In genomic region chr1:199448641-199449040, GRCh38 we compare ENCODE assay signal across 18 cellular contexts.
DNase-seq lines count a peak whose midpoint lies in the region; ATAC-seq and TF ChIP-seq lines count a peak whose summit lies in the region.
"Had no signal": no experiment of that assay in that cellular context is flagged by ENCODE, and none has a peak within 500 bp of the region (broad histone marks: within the 10 kb centered on the region; RNA-seq: fewer than 3 reads in every experiment).

No MANE protein-coding gene starts in this region.

- H3K4me3 Mint-ChIP-seq in nephron, result no peak overlapping the region
- H3K4me3 Mint-ChIP-seq in type B pancreatic cell, result peak overlapping the region; percentile 1

- no peaks in the 10 kb centered on the region for H4K20me1 ChIP-seq in mammary epithelial cell (ENCODE audit: insufficient read depth, low read length)

- H3K9me3 ChIP-seq in mammary epithelial cell (replicated peaks; ENCODE audit: insufficient read depth, low read length), result no peaks in the 10 kb centered on the region
- H3K9me3 ChIP-seq: SJSA1 had no signal

- CTCF ChIA-PET in mammary epithelial cell (lab: Charles Lee; ENCODE audit: low non-redundant PET), result no interaction called here

- DNase-seq in astrocyte of the hippocampus (ENCODE audit: low read depth, low spot score) (peak; percentile 16), kidney tubule cell (ENCODE audit: low spot score) (peak; percentile 62), type B pancreatic cell (ENCODE audit: extremely low spot score, unreplicated experiment) (no peak), mammary epithelial cell (no peak)
- DNase-seq in central memory CD4-positive, alpha-beta T cell, result no peak
- DNase-seq: ACHN, C1 segment of cervical spinal cord, DMS153, GF-D8, HCEC 1CT, NCI-H1105 treated with DMSO at 0.1 percent for 48 hours, NCI-H1694 had no signal

- in situ Hi-C loops in mammary epithelial cell (cut with MboI; ENCODE audit: low sequenced_read_pairs in 2 of 2), result no loop called here

- intact Hi-C loops in mammary epithelial cell (cut with micrococcal nuclease), result no loop called here

- no peak for TF ChIP-seq CTCF in nephron (IDR thresholded peaks at IDR 0.05; ENCODE audit: unreplicated experiment in 3 of 3)
- no peak for TF ChIP-seq CTCF in type B pancreatic cell (conservative IDR thresholded peaks at IDR 0.05)
- TF ChIP-seq CTCF in mammary epithelial cell (conservative IDR thresholded peaks at IDR 0.05 in 1 of 2, IDR thresholded peaks at IDR 0.05 in 1 of 2; ENCODE audit: extremely low read depth in 1 of 2, insufficient read depth in 1 of 2, low read depth in 1 of 2, low read length in 2 of 2), result no peak

- no peak overlapping the region for H3K4me2 ChIP-seq in mammary epithelial cell (ENCODE audit: insufficient read depth, low read depth, low read length)

- H3K27ac Mint-ChIP-seq in nephron (peak overlapping the region; percentile 27 to 89 (median 74)), type B pancreatic cell (peak overlapping the region; percentile 4)

- H2AFZ ChIP-seq in mammary epithelial cell (ENCODE audit: low read depth, low read length), result no peak overlapping the region

- no peaks in the 10 kb centered on the region for H3K36me3 ChIP-seq in mammary epithelial cell (ENCODE audit: insufficient read depth, low read length)
- H3K36me3 ChIP-seq: SJSA1 had no signal

- ATAC-seq in HG02571 (IDR thresholded peaks at IDR 0.05; ENCODE audit: unreplicated experiment), result no peak
- ATAC-seq: GM12878, K562, Panc1 had no signal

- no TSS peak for BruUV-seq in mammary epithelial cell (replicated peaks; lab: Mats Ljungman, UMichigan)

- H3K4me3 ChIP-seq in mammary epithelial cell (replicated peaks in 1 of 3; ENCODE audit: insufficient read depth in 1 of 3, low read depth in 2 of 3, low read length in 3 of 3), result no peak overlapping the region
- H3K4me3 ChIP-seq: GM12878, K562, SJSA1 had no signal

- H3K27me3 ChIP-seq in mammary epithelial cell (ENCODE audit: insufficient read depth, low read length), result peaks cover 2% of the 10 kb centered on the region
- H3K27me3 ChIP-seq: SJSA1 had no signal

- no peaks in the 10 kb centered on the region for H3K4me1 ChIP-seq in mammary epithelial cell (ENCODE audit: insufficient read depth, low read length)
- H3K4me1 ChIP-seq: SJSA1 had no signal

- H3K36me3 Mint-ChIP-seq in nephron (ENCODE audit: low read depth), result peaks cover 4% of the 10 kb centered on the region
- H3K36me3 Mint-ChIP-seq in type B pancreatic cell, result no peaks in the 10 kb centered on the region

- H3K27ac ChIP-seq in mammary epithelial cell (ENCODE audit: insufficient read depth, low read depth, low read length), result no peak overlapping the region
- H3K27ac ChIP-seq: SJSA1 had no signal

- WGBS in mammary epithelial cell (ENCODE audit: low coverage, missing lambda C conversion rate), result 20% methylated on average over 3 of the region's 3 CpGs

- H3K4me1 Mint-ChIP-seq in nephron, result peaks cover 5% of the 10 kb centered on the region
- H3K4me1 Mint-ChIP-seq in type B pancreatic cell (ENCODE audit: unreplicated experiment), result peaks cover 9% of the 10 kb centered on the region

- dilution Hi-C loops in mammary epithelial cell (cut with HindIII; ENCODE audit: low sequenced_read_pairs), result no loop called here

- no peaks in the 10 kb centered on the region for H3K27me3 Mint-ChIP-seq in nephron (ENCODE audit: low read depth)
- H3K27me3 Mint-ChIP-seq in type B pancreatic cell, result no peaks in the 10 kb centered on the region

- no peaks in the 10 kb centered on the region for H3K79me2 ChIP-seq in mammary epithelial cell (ENCODE audit: insufficient read depth, low read length)

- no peak overlapping the region for H3K9ac ChIP-seq in mammary epithelial cell (ENCODE audit: insufficient read depth, low read length)

- H3K9me3 Mint-ChIP-seq in nephron (peaks cover 30% of the 10 kb centered on the region), type B pancreatic cell (no peaks in the 10 kb centered on the region)

Comparison
In these comparisons a context has a peak if more than half of its experiments do, and no peak if none do; other contexts are left out.
1. DNase-seq: peak in astrocyte of the hippocampus (single experiment) and kidney tubule cell (single experiment); none in type B pancreatic cell (single experiment), mammary epithelial cell (single experiment) and central memory CD4-positive, alpha-beta T cell (single experiment).